ENCODE assay signal across 8 cellular contexts in the genomic region with DNA sequence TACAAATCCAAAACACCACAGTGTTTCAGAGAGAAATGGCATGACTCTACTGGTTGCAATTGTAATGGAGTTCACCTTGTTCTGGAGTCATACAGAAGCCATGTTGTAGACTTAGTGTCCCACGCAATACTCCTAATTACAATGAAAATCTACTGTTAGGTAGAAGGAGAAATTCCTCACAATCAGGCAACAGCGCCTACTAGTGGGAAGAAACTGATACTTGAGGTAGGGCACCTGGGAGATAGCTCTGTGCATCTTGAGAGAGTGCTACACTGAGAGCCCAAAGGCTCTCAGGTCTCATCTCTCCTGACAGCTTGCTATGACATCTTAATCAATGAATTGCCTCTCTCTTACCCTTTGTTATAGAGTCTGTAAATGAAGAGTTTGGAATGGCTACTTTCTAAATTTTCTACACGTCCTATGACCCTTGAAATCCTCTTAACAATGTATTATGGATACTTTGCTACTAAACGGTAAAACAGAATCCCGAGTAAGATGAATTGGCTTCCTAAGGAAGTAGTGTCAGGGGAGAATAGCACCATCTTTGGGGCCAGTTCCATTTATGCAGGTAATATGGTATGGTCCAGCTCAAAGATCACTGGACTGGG.
DNase-seq lines count a peak whose midpoint lies in the region; ATAC-seq and TF ChIP-seq lines count a peak whose summit lies in the region.

No MANE protein-coding gene starts in this region.

- peaks cover 5% of the 10 kb centered on the region for H3K36me3 Mint-ChIP-seq in memory B cell

- no peak overlapping the region for H3K4me3 ChIP-seq in SJCRH30
- no peak overlapping the region for H3K4me3 ChIP-seq in adrenal gland

- H3K9me3 ChIP-seq in SJCRH30 (replicated peaks): no peaks in the 10 kb centered on the region
- no peaks in the 10 kb centered on the region for H3K9me3 ChIP-seq in adrenal gland (replicated peaks in 1 of 3)

- H3K4me1 Mint-ChIP-seq in memory B cell: peaks cover 19% of the 10 kb centered on the region

- TF ChIP-seq POLR2A in adrenal gland (IDR thresholded peaks at IDR 0.05): no peak

- H3K4me3 Mint-ChIP-seq in memory B cell: no peak overlapping the region

- H3K27ac ChIP-seq in SJCRH30: no peak overlapping the region
- H3K27ac ChIP-seq in adrenal gland: no peak overlapping the region

- H3K36me3 ChIP-seq in SJCRH30 (no peaks in the 10 kb centered on the region), adrenal gland (replicated peaks in 1 of 2) (no peaks in the 10 kb centered on the region)

- WGBS in adrenal gland, 4 donors: 80 to 94% (median 84%) methylated on average over 5 of the region's 5 CpGs

- no peaks in the 10 kb centered on the region for H3K27me3 Mint-ChIP-seq in memory B cell

- intact Hi-C loops in adrenal gland (cut with DNase I): no loop called here

- H3K27me3 ChIP-seq in SJCRH30: no peaks in the 10 kb centered on the region
- H3K27me3 ChIP-seq in adrenal gland: no peaks in the 10 kb centered on the region

- H3K4me1 ChIP-seq in SJCRH30 (no peaks in the 10 kb centered on the region), adrenal gland (replicated peaks in 1 of 2) (peaks cover 10 to 14% of the 10 kb centered on the region in 2 donors)

- DNase-seq in activated CD4-positive, CD25-positive, alpha-beta regulatory T cell (lab: John Stamatoyannopoulos, UW): peak; percentile 5 to 21 (median 13)
- DNase-seq in SJCRH30 (peak; percentile 5 to 43), adrenal gland (no peak), memory B cell (ENCODE audit: low spot score in 2 of 2) (peak in 1 of 2 donors; percentile 26), hepatic stellate cell (ENCODE audit: low spot score) (no peak), NCI-H2171 treated with DMSO at 0.1 percent for 48 hours (lab: John Stamatoyannopoulos, UW) (no peak), middle frontal gyrus (ENCODE audit: extremely low spot score, low spot score) (no peak)

- TF ChIP-seq CTCF in adrenal gland (IDR thresholded peaks at IDR 0.05): peak in 4 of 6 experiments; percentile 33 to 41 (median 38)

- H3K27ac Mint-ChIP-seq in memory B cell: no peak overlapping the region

- no peak for ATAC-seq in activated CD4-positive, CD25-positive, alpha-beta regulatory T cell treated with anti-CD3 and anti-CD28 coated beads, Interleukin-2, amount 50 U/mL, for 24 hours
- peak; percentile 26 for ATAC-seq in memory B cell (ENCODE audit: low read depth)

- no peaks in the 10 kb centered on the region for H3K9me3 Mint-ChIP-seq in memory B cell

Comparison
In these comparisons a context has a peak if more than half of its experiments do, and no peak if none do; other contexts are left out.
1. DNase-seq: peak in activated CD4-positive, CD25-positive, alpha-beta regulatory T cell (4 of 4) and SJCRH30 (2 of 2); none in adrenal gland (0 of 7), hepatic stellate cell (single experiment), NCI-H2171 treated with DMSO at 0.1 percent for 48 hours (single experiment) and middle frontal gyrus (single experiment).